ENCODE assay signal across 17 cellular contexts in the genomic region with DNA sequence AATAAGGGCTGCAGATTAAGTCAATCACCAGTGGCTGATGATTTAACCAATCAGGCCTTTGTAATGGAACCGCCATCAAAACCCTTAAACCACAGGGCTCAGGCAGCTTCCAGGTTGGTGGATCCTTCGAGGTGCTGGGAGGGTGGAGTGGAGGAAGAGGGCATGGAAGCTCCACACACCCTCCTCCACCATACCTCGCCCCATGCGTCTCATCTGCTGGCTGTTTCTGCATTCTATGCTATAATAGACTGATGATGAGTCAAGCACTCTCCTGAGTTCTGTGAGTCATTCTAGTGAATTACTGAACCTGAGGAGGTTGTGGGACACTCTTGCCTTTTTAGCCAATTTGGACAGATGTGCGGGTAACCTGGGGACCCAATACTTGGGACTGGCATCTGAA. TPM values are rescaled to one million over a fixed set of nuclear protein-coding genes. Genes with fewer than 3 reads are reported as not detected.
DNase-seq lines count a peak whose midpoint lies in the region; ATAC-seq, FAIRE-seq and TF ChIP-seq lines count a peak whose summit lies in the region.
"Had no signal": no experiment of that assay in that cellular context is flagged by ENCODE, and none has a peak within 500 bp of the region (broad histone marks: within the 10 kb centered on the region; RNA-seq: fewer than 3 reads in every experiment).

No MANE protein-coding gene starts in this region.

- TF ChIP-seq RAD21 in SK-N-SH (IDR thresholded peaks at IDR 0.05; ENCODE audit: low read length): no peak

- no peak overlapping the region for H3K4me3 ChIP-seq in psoas muscle
- no peak overlapping the region for H3K4me3 ChIP-seq in SK-N-SH (ENCODE audit: low read depth in 2 of 2, low read length in 1 of 2)
- H3K4me3 ChIP-seq: dorsolateral prefrontal cortex, skin epidermis had no signal

- H3K9me2 ChIP-seq in SK-N-SH: no peaks in the 10 kb centered on the region

- POLR2A ChIA-PET in SK-N-SH (lab: Yijun Ruan, JAX): no interaction called here

- no peaks in the 10 kb centered on the region for H3K36me3 ChIP-seq in psoas muscle (ENCODE audit: insufficient read depth in 1 of 2, low read depth in 1 of 2)
- no peaks in the 10 kb centered on the region for H3K36me3 ChIP-seq in SK-N-SH (replicated peaks in 1 of 2; ENCODE audit: control insufficient read depth in 1 of 2, insufficient read depth in 2 of 2, low read length in 1 of 2)

- WGBS in psoas muscle, 3 donors: 93 to 96% (median 94%) methylated on average over 5 of the region's 5 CpGs
- WGBS in SK-N-SH (ENCODE audit: low lambda C conversion rate): 54% methylated on average over 4 of the region's 5 CpGs

- TF ChIP-seq EP300 in SK-N-SH (IDR thresholded peaks at IDR 0.05; ENCODE audit: borderline replicate concordance in 1 of 2, low read depth in 1 of 2, low read length in 1 of 2): no peak

- no peaks in the 10 kb centered on the region for H3F3A ChIP-seq in SK-N-SH (replicated peaks; ENCODE audit: insufficient read depth)

- no peaks in the 10 kb centered on the region for H4K20me1 ChIP-seq in SK-N-SH (ENCODE audit: insufficient read depth)

- ATAC-seq in esophagus mucosa (peak; percentile 93), psoas muscle (peak; percentile 62 to 83 (median 78))

- H3K9ac ChIP-seq in SK-N-SH: no peak overlapping the region

- DNase-seq in ELR (ENCODE audit: low read depth) (peak; percentile 35), RCC 7860 (ENCODE audit: low spot score) (peak; percentile 52), psoas muscle (no peak), SK-N-SH (no peak), activated gamma-delta T cell treated with Interleukin-2 at 50 U/mL for 16 hours (no peak)
- DNase-seq in stimulated activated CD4-positive, alpha-beta T cell treated with anti-CD3 and anti-CD28 coated beads, Interleukin-1b, Interleukin-23, amount 100 ng/mL, for 48 hours: no peak
- DNase-seq in effector CD8-positive, alpha-beta T cell (lab: John Stamatoyannopoulos, UW): no peak
- DNase-seq: activated CD4-positive, alpha-beta memory T cell treated with anti-CD3 and anti-CD28 coated beads for 36 hours; C1 segment of cervical spinal cord; DMS79; H7; NCI-H2171 treated with DMSO at 0.1 percent for 48 hours; SIG-M5; stimulated activated naive CD4-positive, alpha-beta T cell treated with Interleukin-2 at 50 U/mL for 16 hours had no signal

- CTCF ChIA-PET in SK-N-SH (lab: Yijun Ruan, JAX): interaction anchor here (1.0 to 4.0 kb wide), 3 partner anchors 26 to 339 kb away, joined by 3 to 9 read pairs (median 4); no protein-coding TSS in a partner anchor

- no peak overlapping the region for H3K27ac ChIP-seq in psoas muscle
- H3K27ac ChIP-seq in SK-N-SH (ENCODE audit: low read depth in 2 of 2, low read length in 1 of 2): no peak overlapping the region
- H3K27ac ChIP-seq: skin epidermis had no signal

- intact Hi-C loops in psoas muscle (cut with DNase I): no loop called here

- TF ChIP-seq CTCF in psoas muscle (IDR thresholded peaks at IDR 0.05) (no peak), SK-N-SH (IDR thresholded peaks at IDR 0.05) (no peak)

- H3K4me1 ChIP-seq in psoas muscle (peaks cover 9% of the 10 kb centered on the region), SK-N-SH (ENCODE audit: control insufficient read depth in 1 of 2, insufficient read depth in 2 of 2, low read depth in 1 of 2, low read length in 1 of 2) (no peaks in the 10 kb centered on the region)

- no peak overlapping the region for H3K4me2 ChIP-seq in SK-N-SH

- H3K27me3 ChIP-seq in psoas muscle (ENCODE audit: insufficient read depth in 3 of 3, low read length in 2 of 3) (no peaks in the 10 kb centered on the region), SK-N-SH (ENCODE audit: insufficient read depth) (no peaks in the 10 kb centered on the region)
- H3K27me3 ChIP-seq: dorsolateral prefrontal cortex had no signal

- no peaks in the 10 kb centered on the region for H3K79me2 ChIP-seq in SK-N-SH (ENCODE audit: insufficient read depth)

- peak; percentile 70 for FAIRE-seq in RCC 7860 (lab: Jason Lieb, UNC)

- H3K9me3 ChIP-seq in psoas muscle (no peaks in the 10 kb centered on the region), SK-N-SH (no peaks in the 10 kb centered on the region)

- no peak overlapping the region for H2AFZ ChIP-seq in SK-N-SH (ENCODE audit: low read depth)

TF ChIP-seq in SK-N-SH, 30 proteins besides CTCF, POLR2A, EP300 and RAD21:
- TF ChIP-seq TCF12 (IDR thresholded peaks at IDR 0.05) (no peak), FOSL2 (IDR thresholded peaks at IDR 0.05; ENCODE audit: borderline replicate concordance, low read depth) (no peak), GABPA (IDR thresholded peaks at IDR 0.05; ENCODE audit: low read depth) (no peak), NRF1 (IDR thresholded peaks at IDR 0.05; ENCODE audit: low read depth, low read length) (no peak), RFX5 (IDR thresholded peaks at IDR 0.05; ENCODE audit: low read length) (no peak), TEAD4 (IDR thresholded peaks at IDR 0.05; ENCODE audit: borderline replicate concordance, insufficient read depth) (no peak), CHD2 (IDR thresholded peaks at IDR 0.05; ENCODE audit: low read length, partially characterized antibody) (no peak)
- TF ChIP-seq, protein P1, sequence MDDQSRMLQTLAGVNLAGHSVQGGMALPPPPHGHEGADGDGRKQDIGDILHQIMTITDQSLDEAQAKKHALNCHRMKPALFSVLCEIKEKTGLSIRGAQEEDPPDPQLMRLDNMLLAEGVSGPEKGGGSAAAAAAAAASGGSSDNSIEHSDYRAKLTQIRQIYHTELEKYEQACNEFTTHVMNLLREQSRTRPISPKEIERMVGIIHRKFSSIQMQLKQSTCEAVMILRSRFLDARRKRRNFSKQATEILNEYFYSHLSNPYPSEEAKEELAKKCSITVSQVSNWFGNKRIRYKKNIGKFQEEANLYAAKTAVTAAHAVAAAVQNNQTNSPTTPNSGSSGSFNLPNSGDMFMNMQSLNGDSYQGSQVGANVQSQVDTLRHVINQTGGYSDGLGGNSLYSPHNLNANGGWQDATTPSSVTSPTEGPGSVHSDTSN (IDR thresholded peaks at IDR 0.05): no peak
- TF ChIP-seq, protein P2, sequence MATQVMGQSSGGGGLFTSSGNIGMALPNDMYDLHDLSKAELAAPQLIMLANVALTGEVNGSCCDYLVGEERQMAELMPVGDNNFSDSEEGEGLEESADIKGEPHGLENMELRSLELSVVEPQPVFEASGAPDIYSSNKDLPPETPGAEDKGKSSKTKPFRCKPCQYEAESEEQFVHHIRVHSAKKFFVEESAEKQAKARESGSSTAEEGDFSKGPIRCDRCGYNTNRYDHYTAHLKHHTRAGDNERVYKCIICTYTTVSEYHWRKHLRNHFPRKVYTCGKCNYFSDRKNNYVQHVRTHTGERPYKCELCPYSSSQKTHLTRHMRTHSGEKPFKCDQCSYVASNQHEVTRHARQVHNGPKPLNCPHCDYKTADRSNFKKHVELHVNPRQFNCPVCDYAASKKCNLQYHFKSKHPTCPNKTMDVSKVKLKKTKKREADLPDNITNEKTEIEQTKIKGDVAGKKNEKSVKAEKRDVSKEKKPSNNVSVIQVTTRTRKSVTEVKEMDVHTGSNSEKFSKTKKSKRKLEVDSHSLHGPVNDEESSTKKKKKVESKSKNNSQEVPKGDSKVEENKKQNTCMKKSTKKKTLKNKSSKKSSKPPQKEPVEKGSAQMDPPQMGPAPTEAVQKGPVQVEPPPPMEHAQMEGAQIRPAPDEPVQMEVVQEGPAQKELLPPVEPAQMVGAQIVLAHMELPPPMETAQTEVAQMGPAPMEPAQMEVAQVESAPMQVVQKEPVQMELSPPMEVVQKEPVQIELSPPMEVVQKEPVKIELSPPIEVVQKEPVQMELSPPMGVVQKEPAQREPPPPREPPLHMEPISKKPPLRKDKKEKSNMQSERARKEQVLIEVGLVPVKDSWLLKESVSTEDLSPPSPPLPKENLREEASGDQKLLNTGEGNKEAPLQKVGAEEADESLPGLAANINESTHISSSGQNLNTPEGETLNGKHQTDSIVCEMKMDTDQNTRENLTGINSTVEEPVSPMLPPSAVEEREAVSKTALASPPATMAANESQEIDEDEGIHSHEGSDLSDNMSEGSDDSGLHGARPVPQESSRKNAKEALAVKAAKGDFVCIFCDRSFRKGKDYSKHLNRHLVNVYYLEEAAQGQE (IDR thresholded peaks at IDR 0.05; ENCODE audit: low read depth, low read length): no peak

RNA-seq across cellular contexts. Expression of a gene that starts 43.9 kb away (rescaled TPM):
- total RNA-seq in esophagus mucosa (6.1 TPM), psoas muscle (10 to 100 TPM in 2 of 4 donors, 1 to 10 TPM in 2; 3.6 to 39.2 (median 12.1) TPM)
- polyA plus RNA-seq in psoas muscle (10 to 100 TPM in 2 of 3 donors, 1 to 10 TPM in 1; 7.2 to 15.6 (median 10.4) TPM), SK-N-SH (2012; rRNA removed) (0.02 TPM in 2 replicates)
- 0.01 and 0.05 TPM in 2 replicates for polyA plus RNA-seq in SK-N-SH (2012; cell fraction: cytosol; rRNA removed)
- polyA plus RNA-seq in SK-N-SH (2012; cell fraction: nucleus; rRNA removed): 0.02 and 0.06 TPM in 2 replicates

Comparison
In these comparisons a context has a peak if more than half of its experiments do, and no peak if none do; other contexts are left out.
1. DNase-seq: peak in ELR (single experiment) and RCC 7860 (single experiment); none in psoas muscle (0 of 2), stimulated activated CD4-positive, alpha-beta T cell treated with anti-CD3 and anti-CD28 coated beads, Interleukin-1b, Interleukin-23, amount 100 ng/mL, for 48 hours (single experiment), effector CD8-positive, alpha-beta T cell (single experiment), SK-N-SH (single experiment) and activated gamma-delta T cell treated with Interleukin-2 at 50 U/mL for 16 hours (single experiment).